In the genomic region with DNA sequence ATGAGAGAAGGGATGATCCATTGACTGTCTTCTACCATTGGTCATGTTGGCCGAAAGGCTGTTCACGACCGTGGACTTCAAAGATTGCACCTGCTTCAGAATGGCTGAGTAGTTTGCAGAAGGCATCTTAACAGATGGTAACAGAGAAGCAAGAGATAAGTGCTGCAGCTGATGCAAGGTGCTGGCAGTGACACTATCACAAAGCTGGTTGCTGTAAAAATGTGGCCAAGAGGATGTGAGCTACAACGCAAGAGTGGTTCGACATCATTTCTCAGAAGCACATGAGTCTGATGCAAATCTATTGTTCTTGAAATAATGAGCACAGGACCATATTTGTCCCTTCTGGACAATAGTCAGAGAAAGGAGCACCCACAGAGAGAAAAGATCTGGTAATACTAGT, we compare ENCODE assay signal across 20 cellular contexts.
"Had no signal": no experiment of that assay in that cellular context is flagged by ENCODE, and none has a peak within 500 bp of the region (broad histone marks: within the 10 kb centered on the region; RNA-seq: fewer than 3 reads in every experiment).

No MANE protein-coding gene starts in this region.

- H3K27ac Mint-ChIP-seq: activated CD4-positive, alpha-beta memory T cell treated with anti-CD3 and anti-CD28 coated beads, Interleukin-2, amount 10 ng/mL, durations not matched to agents 7 days and 5 days; activated CD4-positive, alpha-beta T cell treated with anti-CD3 and anti-CD28 coated beads, Interleukin-2, amount 10 ng/mL, durations not matched to agents 24 days and 14 days; activated naive CD4-positive, alpha-beta T cell treated with anti-CD3 and anti-CD28 coated beads, Interleukin-2, amount 10 ng/mL, durations not matched to agents 7 days and 5 days; activated naive CD8-positive, alpha-beta T cell treated with anti-CD3 and anti-CD28 coated beads, Interleukin-2, amount 50 U/mL, for 24 hours; activated T-cell treated with anti-CD3 and anti-CD28 coated beads, Interleukin-2, amount 50 U/mL, for 72 hours; mesothelial cell of epicardium; natural killer cell had no signal

- H3K9me3 ChIP-seq: left lung, thoracic aorta, upper lobe of left lung had no signal

- H3K36me3 Mint-ChIP-seq: activated naive CD4-positive, alpha-beta T cell treated with anti-CD3 and anti-CD28 coated beads, Interleukin-2, amount 10 ng/mL, durations not matched to agents 7 days and 5 days; mesothelial cell of epicardium; natural killer cell had no signal

- H3K27me3 ChIP-seq: left lung, upper lobe of left lung had no signal

- H3K4me3 ChIP-seq: left lung, lung, thoracic aorta, upper lobe of left lung had no signal

- H3K4me3 Mint-ChIP-seq: activated CD4-positive, alpha-beta memory T cell treated with anti-CD3 and anti-CD28 coated beads, Interleukin-2, amount 10 ng/mL, durations not matched to agents 7 days and 5 days; activated CD4-positive, alpha-beta T cell treated with anti-CD3 and anti-CD28 coated beads, Interleukin-2, amount 10 ng/mL, durations not matched to agents 24 days and 14 days; activated naive CD4-positive, alpha-beta T cell treated with anti-CD3 and anti-CD28 coated beads, Interleukin-2, amount 10 ng/mL, durations not matched to agents 7 days and 5 days; activated naive CD8-positive, alpha-beta T cell treated with anti-CD3 and anti-CD28 coated beads, Interleukin-2, amount 50 U/mL, for 24 hours; activated T-cell treated with anti-CD3 and anti-CD28 coated beads, Interleukin-2, amount 50 U/mL, for 72 hours; mesothelial cell of epicardium; natural killer cell had no signal

- H3K4me1 Mint-ChIP-seq: activated CD4-positive, alpha-beta memory T cell treated with anti-CD3 and anti-CD28 coated beads, Interleukin-2, amount 10 ng/mL, durations not matched to agents 7 days and 5 days; activated CD4-positive, alpha-beta T cell treated with anti-CD3 and anti-CD28 coated beads, Interleukin-2, amount 10 ng/mL, durations not matched to agents 24 days and 14 days; activated naive CD4-positive, alpha-beta T cell treated with anti-CD3 and anti-CD28 coated beads, Interleukin-2, amount 10 ng/mL, durations not matched to agents 7 days and 5 days; activated naive CD8-positive, alpha-beta T cell treated with anti-CD3 and anti-CD28 coated beads, Interleukin-2, amount 50 U/mL, for 24 hours; natural killer cell had no signal

- ATAC-seq: activated CD4-positive, CD25-positive, alpha-beta regulatory T cell treated with anti-CD3 and anti-CD28 coated beads, Interleukin-2, amount 50 U/mL, for 24 hours; activated naive CD8-positive, alpha-beta T cell treated with anti-CD3 and anti-CD28 coated beads, Interleukin-2, amount 50 U/mL, for 24 hours; left lung; natural killer cell had no signal

- H3K9me3 Mint-ChIP-seq: activated CD4-positive, alpha-beta memory T cell treated with anti-CD3 and anti-CD28 coated beads, Interleukin-2, amount 10 ng/mL, durations not matched to agents 7 days and 5 days; activated CD4-positive, alpha-beta T cell treated with anti-CD3 and anti-CD28 coated beads, Interleukin-2, amount 10 ng/mL, durations not matched to agents 24 days and 14 days; activated naive CD4-positive, alpha-beta T cell treated with anti-CD3 and anti-CD28 coated beads, Interleukin-2, amount 10 ng/mL, durations not matched to agents 7 days and 5 days; activated naive CD8-positive, alpha-beta T cell treated with anti-CD3 and anti-CD28 coated beads, Interleukin-2, amount 50 U/mL, for 24 hours; activated T-cell treated with anti-CD3 and anti-CD28 coated beads, Interleukin-2, amount 50 U/mL, for 72 hours; mesothelial cell of epicardium had no signal

- H3K36me3 ChIP-seq: left lung, thoracic aorta, upper lobe of left lung had no signal

- DNase-seq: activated CD4-positive, alpha-beta memory T cell treated with anti-CD3 and anti-CD28 coated beads, Interleukin-2, amount 10 ng/mL, durations not matched to agents 7 days and 5 days; activated CD4-positive, alpha-beta T cell treated with anti-CD3 and anti-CD28 coated beads, Interleukin-2, amount 10 ng/mL, durations not matched to agents 24 days and 14 days; activated effector memory CD4-positive, alpha-beta T cell treated with anti-CD3 and anti-CD28 coated beads, Interleukin-2, amount 50 U/mL, for 16 hours; activated naive CD4-positive, alpha-beta T cell treated with anti-CD3 and anti-CD28 coated beads, Interleukin-2, amount 10 ng/mL, durations not matched to agents 7 days and 5 days; activated naive CD8-positive, alpha-beta T cell treated with anti-CD3 and anti-CD28 coated beads, Interleukin-2, amount 50 U/mL, for 24 hours; activated T-cell treated with anti-CD3 and anti-CD28 coated beads, Interleukin-2, amount 50 U/mL, for 72 hours; dermis blood vessel endothelial cell; effector CD8-positive, alpha-beta T cell; foreskin melanocyte; hippocampal formation; kidney glomerular epithelial cell; left lung; natural killer cell; stimulated activated CD4-positive, alpha-beta T cell treated with anti-CD3 and anti-CD28 coated beads, Interleukin-2, amount 100 ng/mL, for 48 hours; stimulated activated naive CD4-positive, alpha-beta T cell treated with Interleukin-2 at 50 U/mL for 16 hours; upper lobe of left lung had no signal
